ENCODE assay signal across 25 cellular contexts in the genomic region with DNA sequence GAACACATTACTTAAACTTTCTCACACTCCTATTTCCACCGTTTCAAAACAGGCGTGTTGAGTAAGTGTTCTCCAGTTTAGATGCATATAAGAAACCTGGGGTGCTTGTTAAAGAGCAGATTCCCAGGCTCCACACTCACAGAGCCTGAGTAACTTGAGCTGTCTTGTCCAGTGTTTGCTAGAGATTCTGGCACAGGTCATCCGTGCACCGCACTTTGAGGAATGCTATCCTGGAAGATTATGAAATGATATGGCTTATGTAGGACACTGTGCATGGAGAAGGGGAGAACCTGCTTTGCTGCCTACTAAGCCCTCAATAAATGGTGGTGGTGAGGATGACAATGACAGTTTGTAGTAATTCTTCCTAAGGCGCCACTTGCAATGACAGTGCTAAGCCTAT.
DNase-seq lines count a peak whose midpoint lies in the region; TF ChIP-seq lines count a peak whose summit lies in the region.
"Had no signal": no experiment of that assay in that cellular context is flagged by ENCODE, and none has a peak within 500 bp of the region (broad histone marks: within the 10 kb centered on the region; RNA-seq: fewer than 3 reads in every experiment).

No MANE protein-coding gene starts in this region.

- peaks cover 90% of the 10 kb centered on the region for H3K4me1 Mint-ChIP-seq in nephron progenitor cell
- H3K4me1 Mint-ChIP-seq in activated T-helper 2 cell treated with anti-CD3 and anti-CD28 coated beads, Interferon-gamma antibody, Interleukin-2, Interleukin-4, amounts not matched to agents 10 μg/mL and 5 μg/mL and 100 μg/mL, durations not matched to agents 14 hours and 24 hours and 36 hours (ENCODE audit: low read depth) = no peaks in the 10 kb centered on the region
- H3K4me1 Mint-ChIP-seq: CD4-positive, alpha-beta memory T cell had no signal

- in situ Hi-C loops in mammary epithelial cell (cut with MboI; ENCODE audit: low sequenced_read_pairs in 2 of 2) = no loop called here

- CTCF ChIA-PET in mammary epithelial cell (lab: Charles Lee; ENCODE audit: low non-redundant PET) = interaction anchor here (0.6 kb wide), 1 partner anchor 159 kb away, joined by 3 read pairs; no protein-coding TSS in a partner anchor

- no peak overlapping the region for H2AFZ ChIP-seq in mammary epithelial cell (ENCODE audit: low read depth, low read length)
- H2AFZ ChIP-seq: PC-9 had no signal

- DNase-seq in breast epithelium (ENCODE audit: low spot score in 2 of 2) (no peak), mammary epithelial cell (no peak), fibroblast of the aortic adventitia (ENCODE audit: low read depth) (peak; percentile 16), nephron progenitor cell (no peak)
- DNase-seq in stimulated activated CD4-positive, alpha-beta T cell treated with anti-CD3 and anti-CD28 coated beads, Interleukin-12 subunit alpha, Interleukin-12 subunit beta, amount 100 ng/mL, for 4 hours = no peak
- no peak for DNase-seq in activated T-helper 2 cell treated with anti-CD3 and anti-CD28 coated beads, Interferon-gamma antibody, Interleukin-2, Interleukin-4, amounts not matched to agents 10 μg/mL and 5 μg/mL and 100 μg/mL, durations not matched to agents 14 hours and 24 hours and 36 hours (ENCODE audit: low spot score)
- DNase-seq: 8988T; Caco-2; CD4-positive, alpha-beta memory T cell; DND-41; H9; NCI-H1417; NCI-H2081 treated with DMSO at 0.1 percent for 48 hours; NCI-H2171 treated with DMSO at 0.1 percent for 48 hours; NCI-H446 treated with DMSO at 0.1 percent for 48 hours; NCI-H69; PC-9; RPMI8226; SIG-M5 had no signal

- 22% methylated on average over 5 of the region's 5 CpGs for WGBS in mammary epithelial cell (ENCODE audit: low coverage, missing lambda C conversion rate)

- H4K20me1 ChIP-seq in mammary epithelial cell (ENCODE audit: insufficient read depth, low read length) = no peaks in the 10 kb centered on the region
- H4K20me1 ChIP-seq: BLaER1 treated with 17β-estradiol and CSF1 and Interleukin-3, amounts not matched to agents 10 nM and 100 nM had no signal

- H3K27ac Mint-ChIP-seq in nephron progenitor cell = peak overlapping the region; percentile 84
- no peak overlapping the region for H3K27ac Mint-ChIP-seq in activated T-helper 2 cell treated with anti-CD3 and anti-CD28 coated beads, Interferon-gamma antibody, Interleukin-2, Interleukin-4, amounts not matched to agents 10 μg/mL and 5 μg/mL and 100 μg/mL, durations not matched to agents 14 hours and 24 hours and 36 hours
- H3K27ac Mint-ChIP-seq: CD4-positive, alpha-beta memory T cell had no signal

- H3K9ac ChIP-seq in mammary epithelial cell (ENCODE audit: insufficient read depth, low read length) (no peak overlapping the region), stomach smooth muscle (ENCODE audit: low read length in 2 of 2) (no peak overlapping the region)
- H3K9ac ChIP-seq: BLaER1 treated with 17β-estradiol and CSF1 and Interleukin-3, amounts not matched to agents 10 nM and 100 nM had no signal

- dilution Hi-C loops in mammary epithelial cell (cut with HindIII; ENCODE audit: low sequenced_read_pairs) = no loop called here

- no peaks in the 10 kb centered on the region for H3K36me3 Mint-ChIP-seq in nephron progenitor cell (ENCODE audit: low read depth)
- no peaks in the 10 kb centered on the region for H3K36me3 Mint-ChIP-seq in activated T-helper 2 cell treated with anti-CD3 and anti-CD28 coated beads, Interferon-gamma antibody, Interleukin-2, Interleukin-4, amounts not matched to agents 10 μg/mL and 5 μg/mL and 100 μg/mL, durations not matched to agents 14 hours and 24 hours and 36 hours (ENCODE audit: low read depth)
- H3K36me3 Mint-ChIP-seq: CD4-positive, alpha-beta memory T cell had no signal

- no peaks in the 10 kb centered on the region for H3K79me2 ChIP-seq in mammary epithelial cell (ENCODE audit: insufficient read depth, low read length)

- H3K27me3 Mint-ChIP-seq in nephron progenitor cell (ENCODE audit: low read depth, poor library complexity) = peaks cover 7% of the 10 kb centered on the region
- H3K27me3 Mint-ChIP-seq in activated T-helper 2 cell treated with anti-CD3 and anti-CD28 coated beads, Interferon-gamma antibody, Interleukin-2, Interleukin-4, amounts not matched to agents 10 μg/mL and 5 μg/mL and 100 μg/mL, durations not matched to agents 14 hours and 24 hours and 36 hours (ENCODE audit: low read depth) = no peaks in the 10 kb centered on the region

- intact Hi-C loops in breast epithelium (cut with DNase I; ENCODE audit: low total_unique reads) (no loop called here), mammary epithelial cell (cut with micrococcal nuclease) (no loop called here)
- intact Hi-C loops in activated T-helper 2 cell treated with anti-CD3 and anti-CD28 coated beads, Interferon-gamma antibody, Interleukin-2, Interleukin-4, amounts not matched to agents 10 μg/mL and 5 μg/mL and 100 μg/mL, durations not matched to agents 14 hours and 24 hours and 36 hours (cut with micrococcal nuclease) = no loop called here

- no peaks in the 10 kb centered on the region for H3K9me3 Mint-ChIP-seq in nephron progenitor cell
- no peaks in the 10 kb centered on the region for H3K9me3 Mint-ChIP-seq in activated T-helper 2 cell treated with anti-CD3 and anti-CD28 coated beads, Interferon-gamma antibody, Interleukin-2, Interleukin-4, amounts not matched to agents 10 μg/mL and 5 μg/mL and 100 μg/mL, durations not matched to agents 14 hours and 24 hours and 36 hours
- H3K9me3 Mint-ChIP-seq: H9 had no signal

- no peaks in the 10 kb centered on the region for H3K36me3 ChIP-seq in breast epithelium
- no peaks in the 10 kb centered on the region for H3K36me3 ChIP-seq in mammary epithelial cell (ENCODE audit: insufficient read depth, low read length)
- H3K36me3 ChIP-seq in stomach smooth muscle (ENCODE audit: control insufficient read depth in 2 of 2, insufficient read depth in 2 of 2, low read length in 2 of 2) = no peaks in the 10 kb centered on the region
- H3K36me3 ChIP-seq: BLaER1 treated with 17β-estradiol and CSF1 and Interleukin-3, amounts not matched to agents 10 nM and 100 nM; MG63 had no signal

- H3K27me3 ChIP-seq in breast epithelium = no peaks in the 10 kb centered on the region
- H3K27me3 ChIP-seq in mammary epithelial cell (ENCODE audit: insufficient read depth, low read length) = no peaks in the 10 kb centered on the region
- peaks cover 0 to 2% of the 10 kb centered on the region in 2 donors for H3K27me3 ChIP-seq in stomach smooth muscle (ENCODE audit: control insufficient read depth in 1 of 2, insufficient read depth in 2 of 2, low read length in 2 of 2)
- H3K27me3 ChIP-seq: BLaER1 treated with 17β-estradiol and CSF1 and Interleukin-3, amounts not matched to agents 10 nM and 100 nM; MG63 had no signal

- no peak overlapping the region for H3K4me2 ChIP-seq in mammary epithelial cell (ENCODE audit: insufficient read depth, low read depth, low read length)
- H3K4me2 ChIP-seq: BLaER1 treated with 17β-estradiol and CSF1 and Interleukin-3, amounts not matched to agents 10 nM and 100 nM; PC-9 had no signal

- H3K9me3 ChIP-seq in breast epithelium (no peaks in the 10 kb centered on the region), mammary epithelial cell (replicated peaks; ENCODE audit: insufficient read depth, low read length) (no peaks in the 10 kb centered on the region), stomach smooth muscle (ENCODE audit: control insufficient read depth in 2 of 2, low read length in 2 of 2) (no peaks in the 10 kb centered on the region)
- H3K9me3 ChIP-seq: BLaER1 treated with 17β-estradiol and CSF1 and Interleukin-3, amounts not matched to agents 10 nM and 100 nM; Caco-2; MG63 had no signal

- BruUV-seq in mammary epithelial cell (replicated peaks; lab: Mats Ljungman, UMichigan) = no TSS peak

- H3K4me1 ChIP-seq in breast epithelium (no peaks in the 10 kb centered on the region), mammary epithelial cell (ENCODE audit: insufficient read depth, low read length) (no peaks in the 10 kb centered on the region), stomach smooth muscle (ENCODE audit: control insufficient read depth, insufficient read depth, low read length) (peaks cover 12% of the 10 kb centered on the region)
- H3K4me1 ChIP-seq: BLaER1 treated with 17β-estradiol and CSF1 and Interleukin-3, amounts not matched to agents 10 nM and 100 nM; Caco-2 had no signal

- no peak for TF ChIP-seq POLR2A in breast epithelium (IDR thresholded peaks at IDR 0.05)

- TF ChIP-seq CTCF in breast epithelium (IDR thresholded peaks at IDR 0.05) = no peak
- TF ChIP-seq CTCF in mammary epithelial cell (conservative IDR thresholded peaks at IDR 0.05 in 1 of 2, IDR thresholded peaks at IDR 0.05 in 1 of 2; ENCODE audit: extremely low read depth in 1 of 2, insufficient read depth in 1 of 2, low read depth in 1 of 2, low read length in 2 of 2) = no peak
- TF ChIP-seq CTCF in fibroblast of the aortic adventitia (IDR thresholded peaks at IDR 0.05; ENCODE audit: insufficient read depth, low read length) = no peak
- no peak for TF ChIP-seq CTCF in nephron progenitor cell (IDR thresholded peaks at IDR 0.05)

- H3K4me3 ChIP-seq in breast epithelium (peak overlapping the region in 2 of 3 donors; percentile 3 to 22), mammary epithelial cell (replicated peaks in 1 of 3; ENCODE audit: insufficient read depth in 1 of 3, low read depth in 2 of 3, low read length in 3 of 3) (no peak overlapping the region), fibroblast of the aortic adventitia (ENCODE audit: low read depth, low read length) (no peak overlapping the region), stomach smooth muscle (ENCODE audit: low read length in 2 of 2) (peak overlapping the region in 1 of 2 donors; percentile 22)
- H3K4me3 ChIP-seq: BLaER1 treated with 17β-estradiol and CSF1 and Interleukin-3, amounts not matched to agents 10 nM and 100 nM; GM12878; K562; MG63; PC-9 had no signal

- no peak overlapping the region for H3K4me3 Mint-ChIP-seq in nephron progenitor cell
- H3K4me3 Mint-ChIP-seq in activated T-helper 2 cell treated with anti-CD3 and anti-CD28 coated beads, Interferon-gamma antibody, Interleukin-2, Interleukin-4, amounts not matched to agents 10 μg/mL and 5 μg/mL and 100 μg/mL, durations not matched to agents 14 hours and 24 hours and 36 hours (ENCODE audit: low read depth) = no peak overlapping the region
- H3K4me3 Mint-ChIP-seq: CD4-positive, alpha-beta memory T cell; H9 had no signal

- no peak overlapping the region for H3K27ac ChIP-seq in breast epithelium
- no peak overlapping the region for H3K27ac ChIP-seq in mammary epithelial cell (ENCODE audit: insufficient read depth, low read depth, low read length)
- peak overlapping the region; percentile 6 for H3K27ac ChIP-seq in stomach smooth muscle (ENCODE audit: low read length)
- H3K27ac ChIP-seq: BLaER1 treated with 17β-estradiol and CSF1 and Interleukin-3, amounts not matched to agents 10 nM and 100 nM; HL-60; PC-9 had no signal

Comparison
In these comparisons a context has a peak if more than half of its experiments do, and no peak if none do; other contexts are left out.
1. H3K4me3 ChIP-seq: peak in breast epithelium (2 of 3); none in mammary epithelial cell (0 of 3) and fibroblast of the aortic adventitia (single experiment).